19 cellular contexts compared by ENCODE assay signal in genomic region chr10:52759154-52759553, GRCh38. TPM values are rescaled to one million over a fixed set of nuclear protein-coding genes. Genes with fewer than 3 reads are reported as not detected.
A peak's percentile ranks its signal among the peaks of the same experiment; 100 is the strongest.
DNase-seq lines count a peak whose midpoint lies in the region; ATAC-seq and TF ChIP-seq lines count a peak whose summit lies in the region.
"Had no signal": no experiment of that assay in that cellular context is flagged by ENCODE, and none has a peak within 500 bp of the region (broad histone marks: within the 10 kb centered on the region; RNA-seq: fewer than 3 reads in every experiment).

No MANE protein-coding gene starts in this region.

- peaks cover 0 to 5% (median 3%) of the 10 kb centered on the region in 3 donors for H3K27me3 Mint-ChIP-seq in immature natural killer cell (ENCODE audit: low read depth in 3 of 3)
- H3K27me3 Mint-ChIP-seq in activated CD8-positive, alpha-beta memory T cell treated with anti-CD3 and anti-CD28 coated beads, Interleukin-2, amount 10 ng/mL, durations not matched to agents 7 days and 5 days, result no peaks in the 10 kb centered on the region

- peak; percentile 54 to 74 (median 60) for ATAC-seq in right lobe of liver
- ATAC-seq in activated CD8-positive, alpha-beta memory T cell treated with anti-CD3 and anti-CD28 coated beads, Interleukin-2, amount 10 ng/mL, durations not matched to agents 7 days and 5 days, result no peak

- H3K4me3 ChIP-seq in BLaER1, result no peak overlapping the region
- no peak overlapping the region for H3K4me3 ChIP-seq in fibroblast of villous mesenchyme (ENCODE audit: low read depth, low read length)
- no peak overlapping the region for H3K4me3 ChIP-seq in right lobe of liver
- H3K4me3 ChIP-seq: Peyer's patch had no signal

- TF ChIP-seq POLR2A in right lobe of liver (IDR thresholded peaks at IDR 0.05), result no peak

- peaks cover 0 to 5% (median 0%) of the 10 kb centered on the region in 3 donors for H3K36me3 Mint-ChIP-seq in immature natural killer cell
- H3K36me3 Mint-ChIP-seq in activated CD8-positive, alpha-beta memory T cell treated with anti-CD3 and anti-CD28 coated beads, Interleukin-2, amount 10 ng/mL, durations not matched to agents 7 days and 5 days, result no peaks in the 10 kb centered on the region
- H3K36me3 Mint-ChIP-seq: CD14-positive monocyte had no signal

- H3K9me3 ChIP-seq in BLaER1 (no peaks in the 10 kb centered on the region), right lobe of liver (no peaks in the 10 kb centered on the region)
- H3K9me3 ChIP-seq: Peyer's patch had no signal

- no peaks in the 10 kb centered on the region for H3K4me1 Mint-ChIP-seq in immature natural killer cell
- no peaks in the 10 kb centered on the region for H3K4me1 Mint-ChIP-seq in activated CD8-positive, alpha-beta memory T cell treated with anti-CD3 and anti-CD28 coated beads, Interleukin-2, amount 10 ng/mL, durations not matched to agents 7 days and 5 days

- no peak overlapping the region for H3K27ac Mint-ChIP-seq in immature natural killer cell
- H3K27ac Mint-ChIP-seq in activated CD8-positive, alpha-beta memory T cell treated with anti-CD3 and anti-CD28 coated beads, Interleukin-2, amount 10 ng/mL, durations not matched to agents 7 days and 5 days, result no peak overlapping the region
- H3K27ac Mint-ChIP-seq: CD14-positive monocyte had no signal

- no peaks in the 10 kb centered on the region for H3K27me3 ChIP-seq in BLaER1
- H3K27me3 ChIP-seq in right lobe of liver, result no peaks in the 10 kb centered on the region
- H3K27me3 ChIP-seq: Peyer's patch had no signal

- no peak overlapping the region for H3K9ac ChIP-seq in BLaER1

- 18% methylated on average over 3 of the region's 3 CpGs for WGBS in right lobe of liver (ENCODE audit: insufficient coverage, low coverage, low lambda C conversion rate, missing lambda C conversion rate)

- no peak overlapping the region for H3K27ac ChIP-seq in BLaER1
- peak overlapping the region in 1 of 3 donors; percentile 78 for H3K27ac ChIP-seq in right lobe of liver
- H3K27ac ChIP-seq: Peyer's patch had no signal

- H3K36me3 ChIP-seq in BLaER1 (no peaks in the 10 kb centered on the region), right lobe of liver (no peaks in the 10 kb centered on the region)
- H3K36me3 ChIP-seq: Peyer's patch had no signal

- DNase-seq in OCI-M1 (lab: John Stamatoyannopoulos, UW) (peak; percentile 36), fibroblast of villous mesenchyme (ENCODE audit: low read depth) (peak; percentile 10), right lobe of liver (peak in 1 of 3 donors; percentile 32), immature natural killer cell (no peak), globus pallidus (ENCODE audit: low spot score) (no peak)
- no peak for DNase-seq in activated CD8-positive, alpha-beta memory T cell treated with anti-CD3 and anti-CD28 coated beads, Interleukin-2, amount 10 ng/mL, durations not matched to agents 7 days and 5 days
- DNase-seq: DMS 273 treated with DMSO at 0.1 percent for 48 hours, GF-D8, NCI-H1105, NCI-H1694, NCI-H2227 treated with DMSO at 0.1 percent for 48 hours, NCI-H524, Peyer's patch, SHP77 had no signal

- intact Hi-C loops in right lobe of liver (cut with DNase I), result no loop called here

- H3K4me1 ChIP-seq in BLaER1, result peaks cover 62% of the 10 kb centered on the region
- peaks cover 0 to 47% (median 9%) of the 10 kb centered on the region in 4 donors for H3K4me1 ChIP-seq in right lobe of liver
- H3K4me1 ChIP-seq: Peyer's patch had no signal

- no peak overlapping the region for H3K4me3 Mint-ChIP-seq in immature natural killer cell
- no peak overlapping the region for H3K4me3 Mint-ChIP-seq in activated CD8-positive, alpha-beta memory T cell treated with anti-CD3 and anti-CD28 coated beads, Interleukin-2, amount 10 ng/mL, durations not matched to agents 7 days and 5 days

- peaks cover 0 to 8% (median under 1%) of the 10 kb centered on the region in 6 donors for H3K9me3 Mint-ChIP-seq in immature natural killer cell
- no peaks in the 10 kb centered on the region for H3K9me3 Mint-ChIP-seq in activated CD8-positive, alpha-beta memory T cell treated with anti-CD3 and anti-CD28 coated beads, Interleukin-2, amount 10 ng/mL, durations not matched to agents 7 days and 5 days (ENCODE audit: low read depth)

- CTCF ChIA-PET in activated CD8-positive, alpha-beta memory T cell treated with anti-CD3 and anti-CD28 coated beads, Interleukin-2, amount 10 ng/mL, durations not matched to agents 7 days and 5 days (lab: Charles Lee), result no interaction called here

- H3K4me2 ChIP-seq in BLaER1, result peak overlapping the region; percentile 49

- TF ChIP-seq CTCF in fibroblast of villous mesenchyme (IDR thresholded peaks at IDR 0.05; ENCODE audit: insufficient read depth, low read depth, low read length) (no peak), right lobe of liver (IDR thresholded peaks at IDR 0.05) (no peak)

- H4K20me1 ChIP-seq in BLaER1, result no peaks in the 10 kb centered on the region

RNA-seq across cellular contexts. Expression of gene MBL2, which starts 13.4 kb away (rescaled TPM):
- total RNA-seq in fibroblast of villous mesenchyme (not detected in 2 replicates), right lobe of liver (100 to 1,000 TPM in 3 of 6 experiments, 10 to 100 TPM in 3; 56.4 to 173 (median 94.1) TPM)
- polyA plus RNA-seq in immature natural killer cell, result not detected
- not detected for total RNA-seq in activated CD8-positive, alpha-beta memory T cell treated with anti-CD3 and anti-CD28 coated beads, Interleukin-2, amount 10 ng/mL, durations not matched to agents 7 days and 5 days
- total RNA-seq: A673, H4, MCF 10A, Peyer's patch had no signal
- polyA plus RNA-seq: CD14-positive monocyte had no signal

Comparison
In these comparisons a context has a peak if more than half of its experiments do, and no peak if none do; other contexts are left out.
1. DNase-seq: peak in OCI-M1 (single experiment) and fibroblast of villous mesenchyme (single experiment); none in immature natural killer cell (0 of 3), globus pallidus (single experiment) and activated CD8-positive, alpha-beta memory T cell treated with anti-CD3 and anti-CD28 coated beads, Interleukin-2, amount 10 ng/mL, durations not matched to agents 7 days and 5 days (single experiment).
2. RNA of gene MBL2, which starts 13.4 kb away (total RNA-seq): 56.4 to 173 TPM in right lobe of liver; not detected in fibroblast of villous mesenchyme and not detected in activated CD8-positive, alpha-beta memory T cell treated with anti-CD3 and anti-CD28 coated beads, Interleukin-2, amount 10 ng/mL, durations not matched to agents 7 days and 5 days; every median in the first group is over 10 times any median in the second.